ENCODE assay signal across 2 cellular contexts in genomic region chr17:61284174-61284573, GRCh38.
TF ChIP-seq lines count a peak whose summit lies in the region.

No MANE protein-coding gene starts in this region.

TF ChIP-seq in IMR-90, 13 proteins besides CTCF, POLR2A, EP300 and RAD21:
- TF ChIP-seq RCOR1 (IDR thresholded peaks at IDR 0.05; ENCODE audit: insufficient replicate concordance, low read length) (peak; percentile 7), SMC3 (IDR thresholded peaks at IDR 0.05; ENCODE audit: low read depth, low read length) (peak; percentile 17; the same call in 1 of the 2 replicates)
- TF ChIP-seq, protein P1, sequence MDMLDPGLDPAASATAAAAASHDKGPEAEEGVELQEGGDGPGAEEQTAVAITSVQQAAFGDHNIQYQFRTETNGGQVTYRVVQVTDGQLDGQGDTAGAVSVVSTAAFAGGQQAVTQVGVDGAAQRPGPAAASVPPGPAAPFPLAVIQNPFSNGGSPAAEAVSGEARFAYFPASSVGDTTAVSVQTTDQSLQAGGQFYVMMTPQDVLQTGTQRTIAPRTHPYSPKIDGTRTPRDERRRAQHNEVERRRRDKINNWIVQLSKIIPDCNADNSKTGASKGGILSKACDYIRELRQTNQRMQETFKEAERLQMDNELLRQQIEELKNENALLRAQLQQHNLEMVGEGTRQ (IDR thresholded peaks at IDR 0.05; ENCODE audit: low read depth, low read length), result no peak
TF ChIP-seq in IMR-90: peak in this region for 2.

TF ChIP-seq in K562, 482 proteins besides CTCF, POLR2A, EP300 and RAD21:
- TF ChIP-seq HNRNPUL1 (IDR thresholded peaks at IDR 0.05; ENCODE audit: low read length) (no peak), TBP (optimal IDR thresholded peaks at IDR 0.05; ENCODE audit: low read depth, low read length) (no peak), NFYB (IDR thresholded peaks at IDR 0.05; ENCODE audit: extremely low read depth, insufficient read length) (peak; percentile 41), RFX1 (IDR thresholded peaks at IDR 0.05) (peak; percentile 2; the same call in 1 of the 2 replicates)
TF ChIP-seq in K562: peak in this region for 2.
